In the genomic region with DNA sequence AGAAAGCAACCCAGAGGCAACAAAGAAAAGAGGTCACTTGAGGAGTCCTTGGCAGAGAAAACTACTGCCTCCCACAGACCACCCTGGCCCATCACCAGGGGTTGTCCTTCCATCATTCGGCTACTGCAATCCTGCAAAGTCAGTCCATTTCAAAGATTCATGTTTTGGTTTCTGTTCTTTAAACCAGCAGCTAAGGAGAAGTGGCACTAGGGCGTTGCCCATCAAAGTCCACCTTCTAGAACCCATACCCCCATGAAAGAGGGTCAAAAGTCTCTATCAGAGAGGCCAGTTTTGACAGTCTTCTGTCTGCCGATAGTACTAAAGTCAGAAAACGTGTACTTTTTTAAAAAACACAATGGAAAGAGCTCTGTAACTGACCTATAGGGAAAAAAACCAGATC, we compare ENCODE assay signal across 15 cellular contexts. TPM values are rescaled to one million over a fixed set of nuclear protein-coding genes. Genes with fewer than 3 reads are reported as not detected.
DNase-seq lines count a peak whose midpoint lies in the region; ATAC-seq and TF ChIP-seq lines count a peak whose summit lies in the region.
"Had no signal": no experiment of that assay in that cellular context is flagged by ENCODE, and none has a peak within 500 bp of the region (broad histone marks: within the 10 kb centered on the region; RNA-seq: fewer than 3 reads in every experiment).

No MANE protein-coding gene starts in this region.

- peak overlapping the region; percentile 18 for H3K27ac Mint-ChIP-seq in activated T-cell treated with anti-CD3 and anti-CD28 coated beads, Interleukin-2, amount 50 U/mL, for 24 hours
- peak overlapping the region in 1 of 2 donors; percentile 63 for H3K27ac Mint-ChIP-seq in natural killer cell treated with Interleukin-12 subunit alpha and Interleukin-12 subunit beta and Interleukin-15 and Interleukin-18, amount 100 ng/mL, for 72 hours
- H3K27ac Mint-ChIP-seq: nephron progenitor cell had no signal

- peaks cover 20% of the 10 kb centered on the region for H3K4me1 ChIP-seq in OCI-LY3 (ENCODE audit: low read length)
- peaks cover 0 to 98% (median 69%) of the 10 kb centered on the region in 4 donors for H3K4me1 ChIP-seq in tibial artery
- H3K4me1 ChIP-seq in prostate gland (replicated peaks): peaks cover 12% of the 10 kb centered on the region

- H4K20me1 ChIP-seq in OCI-LY3 (ENCODE audit: insufficient read depth, low read length): peaks cover 90% of the 10 kb centered on the region

- no peak overlapping the region for H2AFZ ChIP-seq in OCI-LY3 (ENCODE audit: low read depth, low read length)

- H3K4me1 Mint-ChIP-seq in activated T-cell treated with anti-CD3 and anti-CD28 coated beads, Interleukin-2, amount 50 U/mL, for 24 hours (ENCODE audit: low read depth): peaks cover 89% of the 10 kb centered on the region
- peaks cover 68% of the 10 kb centered on the region for H3K4me1 Mint-ChIP-seq in activated T-cell treated with anti-CD3 and anti-CD28 coated beads, Interleukin-2, amount 50 U/mL, for 4 hours (ENCODE audit: low read depth)
- H3K4me1 Mint-ChIP-seq in natural killer cell treated with Interleukin-12 subunit alpha and Interleukin-12 subunit beta and Interleukin-15 and Interleukin-18, amount 100 ng/mL, for 72 hours (ENCODE audit: low read depth in 2 of 2): peaks cover 74 to 76% of the 10 kb centered on the region in 2 donors

- H3K9ac ChIP-seq in OCI-LY3 (ENCODE audit: low read length): no peak overlapping the region

- H3K27me3 Mint-ChIP-seq in activated T-cell treated with anti-CD3 and anti-CD28 coated beads, Interleukin-2, amount 50 U/mL, for 24 hours: no peaks in the 10 kb centered on the region
- no peaks in the 10 kb centered on the region for H3K27me3 Mint-ChIP-seq in activated T-cell treated with anti-CD3 and anti-CD28 coated beads, Interleukin-2, amount 50 U/mL, for 4 hours (ENCODE audit: low read depth)
- H3K27me3 Mint-ChIP-seq in natural killer cell treated with Interleukin-12 subunit alpha and Interleukin-12 subunit beta and Interleukin-15 and Interleukin-18, amount 100 ng/mL, for 72 hours: no peaks in the 10 kb centered on the region

- H3K27ac ChIP-seq in OCI-LY3 (ENCODE audit: low read length) (no peak overlapping the region), tibial artery (peak overlapping the region; percentile 73 to 76), prostate gland (no peak overlapping the region)
- H3K27ac ChIP-seq: SK-N-MC had no signal

- H3K4me3 Mint-ChIP-seq in activated T-cell treated with anti-CD3 and anti-CD28 coated beads, Interleukin-2, amount 50 U/mL, for 24 hours: no peak overlapping the region
- no peak overlapping the region for H3K4me3 Mint-ChIP-seq in activated T-cell treated with anti-CD3 and anti-CD28 coated beads, Interleukin-2, amount 50 U/mL, for 4 hours
- no peak overlapping the region for H3K4me3 Mint-ChIP-seq in natural killer cell treated with Interleukin-12 subunit alpha and Interleukin-12 subunit beta and Interleukin-15 and Interleukin-18, amount 100 ng/mL, for 72 hours
- H3K4me3 Mint-ChIP-seq: nephron progenitor cell had no signal

- intact Hi-C loops in left colon (cut with DNase I, micrococcal nuclease) (no loop called here), tibial artery (cut with DNase I; ENCODE audit: low total_unique reads) (no loop called here), prostate gland (cut with DNase I) (loop anchor here (10.0 kb wide), 1 partner anchor 177 kb away; no protein-coding TSS in a partner anchor)

- no peak for TF ChIP-seq CTCF in OCI-LY3 (IDR thresholded peaks at IDR 0.05; ENCODE audit: low read depth, low read length)
- TF ChIP-seq CTCF in tibial artery (IDR thresholded peaks at IDR 0.05): no peak
- TF ChIP-seq CTCF in prostate gland (IDR thresholded peaks at IDR 0.05): no peak

- H3K27me3 ChIP-seq in OCI-LY3 (ENCODE audit: low read depth, low read length): no peaks in the 10 kb centered on the region
- no peaks in the 10 kb centered on the region for H3K27me3 ChIP-seq in tibial artery
- H3K27me3 ChIP-seq in prostate gland (replicated peaks; ENCODE audit: insufficient read depth): no peaks in the 10 kb centered on the region

- no peak for ATAC-seq in activated T-cell treated with anti-CD3 and anti-CD28 coated beads, Interleukin-2, amount 50 U/mL, for 4 hours
- ATAC-seq in left colon (peak; percentile 16), GM21576 (IDR thresholded peaks at IDR 0.05; ENCODE audit: unreplicated experiment) (no peak)
- no peak for ATAC-seq in natural killer cell treated with Interleukin-12 subunit alpha and Interleukin-12 subunit beta and Interleukin-15 and Interleukin-18, amount 100 ng/mL, for 72 hours

- H3K4me3 ChIP-seq in OCI-LY3 (ENCODE audit: low read length): no peak overlapping the region
- no peak overlapping the region for H3K4me3 ChIP-seq in tibial artery
- H3K4me3 ChIP-seq in prostate gland: no peak overlapping the region
- H3K4me3 ChIP-seq: SK-N-MC had no signal

- H3K36me3 ChIP-seq in OCI-LY3 (replicated peaks; ENCODE audit: low read depth, low read length) (peaks cover 13% of the 10 kb centered on the region), tibial artery (peaks cover 0 to 14% (median 5%) of the 10 kb centered on the region in 3 donors), prostate gland (no peaks in the 10 kb centered on the region)

- H3K9me3 ChIP-seq in OCI-LY3 (ENCODE audit: insufficient read depth, low read length) (no peaks in the 10 kb centered on the region), tibial artery (no peaks in the 10 kb centered on the region), prostate gland (no peaks in the 10 kb centered on the region)

- peaks cover 94% of the 10 kb centered on the region for H3K79me2 ChIP-seq in OCI-LY3 (ENCODE audit: low read length)

- H3K36me3 Mint-ChIP-seq in activated T-cell treated with anti-CD3 and anti-CD28 coated beads, Interleukin-2, amount 50 U/mL, for 24 hours (ENCODE audit: low read depth): peaks cover 69% of the 10 kb centered on the region
- H3K36me3 Mint-ChIP-seq in activated T-cell treated with anti-CD3 and anti-CD28 coated beads, Interleukin-2, amount 50 U/mL, for 4 hours (ENCODE audit: insufficient read depth): peaks cover 14% of the 10 kb centered on the region
- peaks cover 8% of the 10 kb centered on the region for H3K36me3 Mint-ChIP-seq in natural killer cell treated with Interleukin-12 subunit alpha and Interleukin-12 subunit beta and Interleukin-15 and Interleukin-18, amount 100 ng/mL, for 72 hours

- 80% methylated on average over 4 of the region's 4 CpGs for WGBS in prostate gland

- no peak for TF ChIP-seq POLR2A in prostate gland (IDR thresholded peaks at IDR 0.05)

- DNase-seq in activated T-cell treated with anti-CD3 and anti-CD28 coated beads, Interleukin-2, amount 50 U/mL, for 24 hours: no peak
- DNase-seq in activated T-cell treated with anti-CD3 and anti-CD28 coated beads, Interleukin-2, amount 50 U/mL, for 4 hours: no peak
- no peak for DNase-seq in left colon
- no peak for DNase-seq in tibial artery
- no peak for DNase-seq in prostate gland (ENCODE audit: low spot score)
- no peak for DNase-seq in natural killer cell treated with Interleukin-12 subunit alpha and Interleukin-12 subunit beta and Interleukin-15 and Interleukin-18, amount 100 ng/mL, for 72 hours (ENCODE audit: low spot score)
- DNase-seq: activated CD4-positive, alpha-beta T cell treated with anti-CD3 and anti-CD28 coated beads, Interleukin-2, amount 50 U/mL, for 1 hour; activated naive CD4-positive, alpha-beta T cell treated with anti-CD3 and anti-CD28 coated beads, Interleukin-2, amount 50 U/mL, for 16 hours; C1 segment of cervical spinal cord; NCI-H2081; NCI-H524; nephron progenitor cell had no signal

- no peaks in the 10 kb centered on the region for H3K9me3 Mint-ChIP-seq in activated T-cell treated with anti-CD3 and anti-CD28 coated beads, Interleukin-2, amount 50 U/mL, for 24 hours
- H3K9me3 Mint-ChIP-seq in activated T-cell treated with anti-CD3 and anti-CD28 coated beads, Interleukin-2, amount 50 U/mL, for 4 hours: no peaks in the 10 kb centered on the region
- peaks cover 3% of the 10 kb centered on the region for H3K9me3 Mint-ChIP-seq in natural killer cell treated with Interleukin-12 subunit alpha and Interleukin-12 subunit beta and Interleukin-15 and Interleukin-18, amount 100 ng/mL, for 72 hours
- H3K9me3 Mint-ChIP-seq: nephron progenitor cell had no signal

- H3K4me2 ChIP-seq in OCI-LY3 (ENCODE audit: low read length): peak overlapping the region; percentile 21

RNA-seq across cellular contexts. Expression of a gene that starts 14.4 kb away (rescaled TPM):
- 10 to 100 TPM; 40.0 to 44.3 (median 40.9) TPM for total RNA-seq in activated T-cell treated with anti-CD3 and anti-CD28 coated beads, Interleukin-2, amount 50 U/mL, for 4 hours
- total RNA-seq in left colon (10 to 100 TPM; 54.9 to 60.7 TPM), prostate gland (10 to 100 TPM; 48.1 to 65.0 TPM)
- total RNA-seq in natural killer cell treated with Interleukin-12 subunit alpha and Interleukin-12 subunit beta and Interleukin-15 and Interleukin-18, amount 100 ng/mL, for 72 hours: 100 to 1,000 TPM in 1 of 2 donors, 10 to 100 TPM in 1; 65.7 to 104 TPM

Comparison
In these comparisons a context has a peak if more than half of its experiments do, and no peak if none do; other contexts are left out.
1. H3K27ac ChIP-seq: peak in tibial artery (2 of 2); none in OCI-LY3 (single experiment) and prostate gland (0 of 2).